1 cellular context compared by ENCODE assay signal in genomic region chr7:102995609-102996008, GRCh38.
TF ChIP-seq lines count a peak whose summit lies in the region.

No MANE protein-coding gene starts in this region.

TF ChIP-seq in HEK293, 187 proteins besides CTCF, POLR2A, EP300 and RAD21 (continued from another document):
- TF ChIP-seq ZNF426 (tag by site-specific recombination; IDR thresholded peaks at IDR 0.05) (peak; percentile 72), ZNF629 (tag by site-specific recombination; IDR thresholded peaks at IDR 0.05) (0 out of 2 replicates have a peak, but pooled peaks have one; percentile 37), ZFP37 (tag by site-specific recombination; IDR thresholded peaks at IDR 0.05) (0 out of 2 replicates have a peak, but pooled peaks have one; percentile 25), ZNF394 (tag by site-specific recombination; IDR thresholded peaks at IDR 0.05; ENCODE audit: borderline replicate concordance) (peak; percentile 88), ZNF266 (tag by site-specific recombination; IDR thresholded peaks at IDR 0.05; ENCODE audit: low read depth) (peak; percentile 81), ZNF354C (tag by site-specific recombination; IDR thresholded peaks at IDR 0.05; ENCODE audit: borderline replicate concordance, low read depth) (0 out of 2 replicates have a peak, but pooled peaks have one; percentile 51), ZNF433 (tag by site-specific recombination; IDR thresholded peaks at IDR 0.05; ENCODE audit: low read depth) (peak; percentile 73; the same call in 1 of the 2 replicates), ZNF654 (tag by site-specific recombination; IDR thresholded peaks at IDR 0.05; ENCODE audit: low read depth) (peak; percentile 24; the same call in 1 of the 2 replicates), ZNF501 (tag by site-specific recombination; IDR thresholded peaks at IDR 0.05) (0 out of 2 replicates have a peak, but pooled peaks have one; percentile 23)
- TF ChIP-seq, protein P1, sequence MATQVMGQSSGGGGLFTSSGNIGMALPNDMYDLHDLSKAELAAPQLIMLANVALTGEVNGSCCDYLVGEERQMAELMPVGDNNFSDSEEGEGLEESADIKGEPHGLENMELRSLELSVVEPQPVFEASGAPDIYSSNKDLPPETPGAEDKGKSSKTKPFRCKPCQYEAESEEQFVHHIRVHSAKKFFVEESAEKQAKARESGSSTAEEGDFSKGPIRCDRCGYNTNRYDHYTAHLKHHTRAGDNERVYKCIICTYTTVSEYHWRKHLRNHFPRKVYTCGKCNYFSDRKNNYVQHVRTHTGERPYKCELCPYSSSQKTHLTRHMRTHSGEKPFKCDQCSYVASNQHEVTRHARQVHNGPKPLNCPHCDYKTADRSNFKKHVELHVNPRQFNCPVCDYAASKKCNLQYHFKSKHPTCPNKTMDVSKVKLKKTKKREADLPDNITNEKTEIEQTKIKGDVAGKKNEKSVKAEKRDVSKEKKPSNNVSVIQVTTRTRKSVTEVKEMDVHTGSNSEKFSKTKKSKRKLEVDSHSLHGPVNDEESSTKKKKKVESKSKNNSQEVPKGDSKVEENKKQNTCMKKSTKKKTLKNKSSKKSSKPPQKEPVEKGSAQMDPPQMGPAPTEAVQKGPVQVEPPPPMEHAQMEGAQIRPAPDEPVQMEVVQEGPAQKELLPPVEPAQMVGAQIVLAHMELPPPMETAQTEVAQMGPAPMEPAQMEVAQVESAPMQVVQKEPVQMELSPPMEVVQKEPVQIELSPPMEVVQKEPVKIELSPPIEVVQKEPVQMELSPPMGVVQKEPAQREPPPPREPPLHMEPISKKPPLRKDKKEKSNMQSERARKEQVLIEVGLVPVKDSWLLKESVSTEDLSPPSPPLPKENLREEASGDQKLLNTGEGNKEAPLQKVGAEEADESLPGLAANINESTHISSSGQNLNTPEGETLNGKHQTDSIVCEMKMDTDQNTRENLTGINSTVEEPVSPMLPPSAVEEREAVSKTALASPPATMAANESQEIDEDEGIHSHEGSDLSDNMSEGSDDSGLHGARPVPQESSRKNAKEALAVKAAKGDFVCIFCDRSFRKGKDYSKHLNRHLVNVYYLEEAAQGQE (tag by site-specific recombination; IDR thresholded peaks at IDR 0.05) = peak; percentile 71; the same call in 1 of the 2 replicates
